In the genomic region with DNA sequence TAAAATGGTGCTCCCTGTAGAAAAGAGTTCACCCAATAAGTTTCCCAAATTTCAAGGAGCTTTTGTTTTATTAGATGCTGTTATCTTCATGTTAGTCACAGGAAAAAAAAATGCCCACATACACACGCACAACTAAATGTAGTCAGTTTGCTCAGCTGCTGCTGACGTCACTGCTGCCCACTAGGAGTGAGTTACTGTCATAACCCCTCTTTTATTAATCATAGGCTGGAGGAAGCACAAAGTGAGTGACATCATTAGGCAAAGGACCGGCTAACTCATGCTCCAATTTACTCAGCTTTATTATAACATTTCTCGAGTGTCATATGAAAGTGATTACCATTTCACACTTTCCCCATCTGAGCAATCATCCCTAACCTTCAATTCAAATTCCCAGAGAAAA, we compare ENCODE assay signal across 13 cellular contexts. TPM values are rescaled to one million over a fixed set of nuclear protein-coding genes. Genes with fewer than 3 reads are reported as not detected.
DNase-seq lines count a peak whose midpoint lies in the region; ATAC-seq, FAIRE-seq and TF ChIP-seq lines count a peak whose summit lies in the region.
"Had no signal": no experiment of that assay in that cellular context is flagged by ENCODE, and none has a peak within 500 bp of the region (broad histone marks: within the 10 kb centered on the region; RNA-seq: fewer than 3 reads in every experiment).

No MANE protein-coding gene starts in this region.

- intact Hi-C loops in activated T-helper 2 cell treated with anti-CD3 and anti-CD28 coated beads, Interferon-gamma antibody, Interleukin-2, Interleukin-4, amounts not matched to agents 10 μg/mL and 5 μg/mL and 100 μg/mL, durations not matched to agents 14 hours and 24 hours and 36 hours (cut with micrococcal nuclease) = loop anchor here (10.0 kb wide), 2 partner anchors 105 to 705 kb away; no protein-coding TSS in a partner anchor

- FAIRE-seq in islet of Langerhans (lab: Jason Lieb, UNC) = peak; percentile 33

- ATAC-seq in GM19328 (IDR thresholded peaks at IDR 0.05; ENCODE audit: unreplicated experiment) (no peak), HG02870 (IDR thresholded peaks at IDR 0.05; ENCODE audit: unreplicated experiment) (no peak)
- ATAC-seq: T-helper 17 cell had no signal

- TF ChIP-seq CTCF in AG10803 (conservative IDR thresholded peaks at IDR 0.05; ENCODE audit: low read length) (no peak), astrocyte of the cerebellum (IDR thresholded peaks at IDR 0.05; ENCODE audit: low read depth, low read length, missing control alignments) (no peak)

- H3K36me3 Mint-ChIP-seq in activated T-helper 2 cell treated with anti-CD3 and anti-CD28 coated beads, Interferon-gamma antibody, Interleukin-2, Interleukin-4, amounts not matched to agents 10 μg/mL and 5 μg/mL and 100 μg/mL, durations not matched to agents 14 hours and 24 hours and 36 hours (ENCODE audit: low read depth) = no peaks in the 10 kb centered on the region
- H3K36me3 Mint-ChIP-seq: activated naive CD8-positive, alpha-beta T cell treated with anti-CD3 and anti-CD28 coated beads for 36 hours; CD8-positive, alpha-beta memory T cell had no signal

- DNase-seq in AG10803 (ENCODE audit: low read depth) (peak; percentile 87), HT1080 (ENCODE audit: low read depth) (peak; percentile 78), astrocyte of the cerebellum (ENCODE audit: low read depth) (peak; percentile 59)
- no peak for DNase-seq in activated naive CD4-positive, alpha-beta T cell (lab: John Stamatoyannopoulos, UW)
- DNase-seq in activated T-helper 2 cell treated with anti-CD3 and anti-CD28 coated beads, Interferon-gamma antibody, Interleukin-2, Interleukin-4, amounts not matched to agents 10 μg/mL and 5 μg/mL and 100 μg/mL, durations not matched to agents 14 hours and 24 hours and 36 hours (ENCODE audit: low spot score) = no peak
- DNase-seq: activated naive CD8-positive, alpha-beta T cell treated with anti-CD3 and anti-CD28 coated beads for 36 hours; CD8-positive, alpha-beta memory T cell; NCI-H1694 treated with DMSO at 0.1 percent for 48 hours; T-helper 17 cell had no signal

- peaks cover 12% of the 10 kb centered on the region for H3K27me3 Mint-ChIP-seq in activated T-helper 2 cell treated with anti-CD3 and anti-CD28 coated beads, Interferon-gamma antibody, Interleukin-2, Interleukin-4, amounts not matched to agents 10 μg/mL and 5 μg/mL and 100 μg/mL, durations not matched to agents 14 hours and 24 hours and 36 hours (ENCODE audit: low read depth)

- no peak overlapping the region for H3K27ac Mint-ChIP-seq in activated T-helper 2 cell treated with anti-CD3 and anti-CD28 coated beads, Interferon-gamma antibody, Interleukin-2, Interleukin-4, amounts not matched to agents 10 μg/mL and 5 μg/mL and 100 μg/mL, durations not matched to agents 14 hours and 24 hours and 36 hours
- H3K27ac Mint-ChIP-seq: activated naive CD8-positive, alpha-beta T cell treated with anti-CD3 and anti-CD28 coated beads for 36 hours; CD8-positive, alpha-beta memory T cell; T-helper 17 cell had no signal

- H3K9me3 Mint-ChIP-seq in activated T-helper 2 cell treated with anti-CD3 and anti-CD28 coated beads, Interferon-gamma antibody, Interleukin-2, Interleukin-4, amounts not matched to agents 10 μg/mL and 5 μg/mL and 100 μg/mL, durations not matched to agents 14 hours and 24 hours and 36 hours = no peaks in the 10 kb centered on the region
- H3K9me3 Mint-ChIP-seq: activated naive CD8-positive, alpha-beta T cell treated with anti-CD3 and anti-CD28 coated beads for 36 hours had no signal

- H3K4me1 Mint-ChIP-seq in activated T-helper 2 cell treated with anti-CD3 and anti-CD28 coated beads, Interferon-gamma antibody, Interleukin-2, Interleukin-4, amounts not matched to agents 10 μg/mL and 5 μg/mL and 100 μg/mL, durations not matched to agents 14 hours and 24 hours and 36 hours (ENCODE audit: low read depth) = peaks cover 14% of the 10 kb centered on the region
- H3K4me1 Mint-ChIP-seq: T-helper 17 cell had no signal

- in situ Hi-C loops in astrocyte of the cerebellum (cut with HindIII; ENCODE audit: low sequenced_read_pairs) = no loop called here

- H3K4me3 ChIP-seq in AG10803 (ENCODE audit: low read length) = no peak overlapping the region
- no peak overlapping the region for H3K4me3 ChIP-seq in astrocyte of the cerebellum (ENCODE audit: low read depth, low read length)
- H3K4me3 ChIP-seq: lung had no signal

- H3K4me3 Mint-ChIP-seq in activated T-helper 2 cell treated with anti-CD3 and anti-CD28 coated beads, Interferon-gamma antibody, Interleukin-2, Interleukin-4, amounts not matched to agents 10 μg/mL and 5 μg/mL and 100 μg/mL, durations not matched to agents 14 hours and 24 hours and 36 hours (ENCODE audit: low read depth) = no peak overlapping the region
- H3K4me3 Mint-ChIP-seq: activated naive CD8-positive, alpha-beta T cell treated with anti-CD3 and anti-CD28 coated beads for 36 hours; CD8-positive, alpha-beta memory T cell; T-helper 17 cell had no signal

RNA-seq across cellular contexts. Expression of a gene that starts 6.7 kb away (rescaled TPM):
- total RNA-seq in HT1080 (2014; rRNA removed; shearing (Covaris generic)) = 1.1 and 1.7 TPM in 2 replicates
- 9.3 and 12.0 TPM in 2 replicates for polyA plus RNA-seq in HT1080 (2015; cell fraction: cytosol; rRNA removed)
- polyA plus RNA-seq in HT1080 (2015; cell fraction: nucleus; rRNA removed) = 29.4 and 32.1 TPM in 2 replicates
- 0.97 and 1.0 TPM in 2 replicates for total RNA-seq in activated T-helper 2 cell treated with anti-CD3 and anti-CD28 coated beads, Interferon-gamma antibody, Interleukin-2, Interleukin-4, amounts not matched to agents 10 μg/mL and 5 μg/mL and 100 μg/mL, durations not matched to agents 14 hours and 24 hours and 36 hours
- total RNA-seq: activated naive CD8-positive, alpha-beta T cell treated with anti-CD3 and anti-CD28 coated beads for 36 hours; CD8-positive, alpha-beta memory T cell had no signal
- polyA plus RNA-seq: CD8-positive, alpha-beta memory T cell had no signal

Comparison
In these comparisons a context has a peak if more than half of its experiments do, and no peak if none do; other contexts are left out.
1. DNase-seq: peak in AG10803 (single experiment), HT1080 (single experiment) and astrocyte of the cerebellum (single experiment); none in activated naive CD4-positive, alpha-beta T cell (0 of 4) and activated T-helper 2 cell treated with anti-CD3 and anti-CD28 coated beads, Interferon-gamma antibody, Interleukin-2, Interleukin-4, amounts not matched to agents 10 μg/mL and 5 μg/mL and 100 μg/mL, durations not matched to agents 14 hours and 24 hours and 36 hours (single experiment).